8 cellular contexts compared by ENCODE assay signal in genomic region chr2:9952286-9952737, GRCh38. TPM values are rescaled to one million over a fixed set of nuclear protein-coding genes. Genes with fewer than 3 reads are reported as not detected.
DNase-seq lines count a peak whose midpoint lies in the region; ATAC-seq and TF ChIP-seq lines count a peak whose summit lies in the region.

No MANE protein-coding gene starts in this region.

- no peak overlapping the region for H3K27ac ChIP-seq in CD8-positive, alpha-beta T cell (ENCODE audit: low read depth, low read length)
- no peak overlapping the region for H3K27ac ChIP-seq in neutrophil

- intact Hi-C loops in CD8-positive, alpha-beta T cell (cut with DNase I, micrococcal nuclease): loop anchor here (5.0 to 10.0 kb wide), 4 partner anchors 170 to 1202 kb away; partner anchors contain the start of genes RRM2 (in 2 of the 2), ODC1 (in 1 of the 2), PDIA6 (in 1 of the 2) and SLC66A3 (in 1 of the 2)

- peaks cover 38% of the 10 kb centered on the region for H3K27me3 Mint-ChIP-seq in CD8-positive, alpha-beta T cell (ENCODE audit: low read depth)
- peaks cover 9% of the 10 kb centered on the region for H3K27me3 Mint-ChIP-seq in endothelial cell (ENCODE audit: unreplicated experiment)

- DNase-seq in CD8-positive, alpha-beta T cell: no peak
- DNase-seq in NT2/D1 (ENCODE audit: low read depth, low spot score) (no peak), endothelial cell (ENCODE audit: low spot score) (no peak), iPS-NIHi7 (ENCODE audit: extremely low spot score) (no peak), NCI-H1436 treated with DMSO at 0.1 percent for 48 hours (lab: John Stamatoyannopoulos, UW) (no peak)
- DNase-seq in activated effector memory CD4-positive, alpha-beta T cell treated with anti-CD3 and anti-CD28 coated beads, Interleukin-2, amount 50 U/mL, for 16 hours: no peak

- POLR2A ChIA-PET in CD8-positive, alpha-beta T cell (lab: Charles Lee): no interaction called here

- no peak for ATAC-seq in CD8-positive, alpha-beta T cell
- no peak for ATAC-seq in GM18867 (IDR thresholded peaks at IDR 0.05; ENCODE audit: unreplicated experiment)

- no peak for TF ChIP-seq CTCF in CD8-positive, alpha-beta T cell (IDR thresholded peaks at IDR 0.05)
- TF ChIP-seq CTCF in endothelial cell (IDR thresholded peaks at IDR 0.05; ENCODE audit: unreplicated experiment) (no peak), neutrophil (IDR thresholded peaks at IDR 0.05) (no peak)

- peak overlapping the region; percentile 75 for H3K4me3 Mint-ChIP-seq in CD8-positive, alpha-beta T cell
- peak overlapping the region; percentile 83 for H3K4me3 Mint-ChIP-seq in endothelial cell (ENCODE audit: unreplicated experiment)

- H3K9me3 ChIP-seq in CD8-positive, alpha-beta T cell (ENCODE audit: low read length): no peaks in the 10 kb centered on the region
- H3K9me3 ChIP-seq in NT2/D1 (ENCODE audit: insufficient read depth, low read length) (no peaks in the 10 kb centered on the region), neutrophil (no peaks in the 10 kb centered on the region)

- no peaks in the 10 kb centered on the region for H3K9me3 Mint-ChIP-seq in CD8-positive, alpha-beta T cell
- H3K9me3 Mint-ChIP-seq in endothelial cell (ENCODE audit: unreplicated experiment): no peaks in the 10 kb centered on the region

- peaks cover 11% of the 10 kb centered on the region for H3K4me1 ChIP-seq in CD8-positive, alpha-beta T cell (ENCODE audit: insufficient read depth, low read length)
- H3K4me1 ChIP-seq in NT2/D1 (ENCODE audit: insufficient read depth, insufficient read length) (peaks cover 5% of the 10 kb centered on the region), neutrophil (ENCODE audit: control insufficient read depth in 1 of 2, insufficient read depth in 1 of 2, low read depth in 1 of 2, low read length in 1 of 2) (peaks cover 13 to 14% of the 10 kb centered on the region in 2 experiments)

- no peak overlapping the region for H3K9ac ChIP-seq in NT2/D1 (ENCODE audit: insufficient read length, low read depth)

- CTCF ChIA-PET in CD8-positive, alpha-beta T cell (lab: Charles Lee): interaction anchor here (1.5 kb wide), 1 partner anchor 32 kb away, joined by 4 read pairs; no protein-coding TSS in a partner anchor

- no peak overlapping the region for H3K27ac Mint-ChIP-seq in CD8-positive, alpha-beta T cell
- no peak overlapping the region for H3K27ac Mint-ChIP-seq in endothelial cell (ENCODE audit: unreplicated experiment)

- H3K36me3 ChIP-seq in CD8-positive, alpha-beta T cell (ENCODE audit: insufficient read depth, low read length): no peaks in the 10 kb centered on the region
- H3K36me3 ChIP-seq in NT2/D1 (ENCODE audit: insufficient read depth, insufficient read length, low read length) (no peaks in the 10 kb centered on the region), neutrophil (no peaks in the 10 kb centered on the region)

- H3K27me3 ChIP-seq in CD8-positive, alpha-beta T cell (ENCODE audit: insufficient read depth, low read length): peaks cover 8% of the 10 kb centered on the region
- H3K27me3 ChIP-seq in NT2/D1 (ENCODE audit: insufficient read depth, insufficient read length): peaks cover 54% of the 10 kb centered on the region
- H3K27me3 ChIP-seq in neutrophil: peaks cover 88% of the 10 kb centered on the region

- H3K4me1 Mint-ChIP-seq in CD8-positive, alpha-beta T cell (ENCODE audit: low read depth): peaks cover 6% of the 10 kb centered on the region
- peaks cover 11% of the 10 kb centered on the region for H3K4me1 Mint-ChIP-seq in endothelial cell (ENCODE audit: unreplicated experiment)

- H3K36me3 Mint-ChIP-seq in CD8-positive, alpha-beta T cell: no peaks in the 10 kb centered on the region
- H3K36me3 Mint-ChIP-seq in endothelial cell (ENCODE audit: low read depth, unreplicated experiment): peaks cover 5% of the 10 kb centered on the region

- peak overlapping the region; percentile 37 for H3K4me3 ChIP-seq in CD8-positive, alpha-beta T cell (ENCODE audit: low read depth, low read length)
- peak overlapping the region; percentile 42 for H3K4me3 ChIP-seq in NT2/D1 (ENCODE audit: insufficient read length, low read depth)
- H3K4me3 ChIP-seq in neutrophil (ENCODE audit: low read depth in 1 of 2, low read length in 1 of 2): peak overlapping the region; percentile 62 to 76

RNA-seq across cellular contexts. Expression of gene GRHL1, which starts 0.8 kb away (rescaled TPM):
- total RNA-seq in CD8-positive, alpha-beta T cell: under 1 TPM; 0.76 to 0.86 TPM
- 1.7 TPM for total RNA-seq in endothelial cell (ENCODE audit: unreplicated experiment)
